ENCODE assay signal across 8 cellular contexts in the genomic region with DNA sequence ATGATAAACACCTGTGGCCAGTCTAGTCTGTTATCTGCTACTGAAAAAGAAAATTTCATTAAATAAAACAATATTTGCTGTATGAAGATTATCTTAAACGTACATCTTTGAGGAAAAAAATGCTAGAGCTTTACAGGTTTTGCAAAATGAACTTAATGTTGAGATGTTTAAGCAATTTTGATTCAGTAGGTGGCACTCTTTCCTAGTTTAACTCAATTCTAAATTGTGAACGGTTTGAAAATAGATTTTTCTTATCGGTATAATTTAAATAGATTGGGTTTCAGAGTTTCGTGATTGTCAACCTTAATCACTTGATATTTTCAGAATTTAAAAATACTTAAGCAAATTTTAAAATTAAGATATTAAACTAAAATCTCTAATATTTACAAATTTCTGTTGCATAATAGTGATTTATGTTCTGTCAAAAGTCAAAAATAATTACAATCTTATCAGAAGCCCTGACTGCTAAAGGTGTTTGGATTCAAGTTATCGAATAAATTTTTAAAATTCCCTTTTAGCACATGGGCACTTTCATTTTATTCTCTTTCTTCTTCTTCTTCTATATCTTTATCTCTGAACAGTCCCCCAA. TPM values are rescaled to one million over a fixed set of nuclear protein-coding genes. Genes with fewer than 3 reads are reported as not detected.
DNase-seq lines count a peak whose midpoint lies in the region; ATAC-seq and TF ChIP-seq lines count a peak whose summit lies in the region.

No MANE protein-coding gene starts in this region.

- H3K27me3 ChIP-seq in lower lobe of right lung (ENCODE audit: low read depth) = no peaks in the 10 kb centered on the region

- ATAC-seq in lower lobe of right lung (peak in 1 of 2 donors; percentile 58), GM19463 (IDR thresholded peaks at IDR 0.05; ENCODE audit: unreplicated experiment) (no peak), GM21576 (IDR thresholded peaks at IDR 0.05; ENCODE audit: unreplicated experiment) (no peak)

- no peaks in the 10 kb centered on the region for H3K9me3 ChIP-seq in lower lobe of right lung

- TF ChIP-seq CTCF in GM10266 (IDR thresholded peaks at IDR 0.05; ENCODE audit: control insufficient read depth, insufficient read depth, low read depth, missing control alignments) (peak; percentile 52), lower lobe of right lung (IDR thresholded peaks at IDR 0.05) (peak; percentile 51)

- H3K4me3 ChIP-seq in lower lobe of right lung = no peak overlapping the region

- intact Hi-C loops in lower lobe of right lung (cut with DNase I) = loop anchor here (10.0 kb wide), 1 partner anchor 514 kb away; no protein-coding TSS in a partner anchor

- DNase-seq in A172 (ENCODE audit: low spot score) = peak; percentile 12
- DNase-seq in GM10266 (ENCODE audit: extremely low spot score) = no peak
- DNase-seq in NCI-H69 (lab: John Stamatoyannopoulos, UW) = peak; percentile 57
- DNase-seq in brain pericyte (ENCODE audit: low read depth, low spot score) = peak; percentile 10
- no peak for DNase-seq in lower lobe of right lung
- no peak for DNase-seq in activated CD4-positive, CD25-positive, alpha-beta regulatory T cell (lab: John Stamatoyannopoulos, UW)

- no peaks in the 10 kb centered on the region for H3K36me3 ChIP-seq in lower lobe of right lung

- no peak overlapping the region for H3K27ac ChIP-seq in lower lobe of right lung

- H3K4me1 ChIP-seq in lower lobe of right lung = peaks cover 29% of the 10 kb centered on the region

RNA-seq across cellular contexts. Expression of a gene that starts 7.0 kb away (rescaled TPM):
- total RNA-seq in A172 (2014; rRNA removed; shearing (Covaris generic)) = 13.5 and 18.4 TPM in 2 replicates
- 39.8 TPM for total RNA-seq in lower lobe of right lung

RNA-seq across cellular contexts. Expression of a gene that starts 47.0 kb away (rescaled TPM):
- 73.8 and 74.0 TPM in 2 replicates for total RNA-seq in A172 (2014; rRNA removed; shearing (Covaris generic))
- total RNA-seq in lower lobe of right lung = 93.0 TPM

Comparison
In these comparisons a context has a peak if more than half of its experiments do, and no peak if none do; other contexts are left out.
1. DNase-seq: peak in A172 (single experiment), NCI-H69 (single experiment) and brain pericyte (single experiment); none in GM10266 (single experiment), lower lobe of right lung (single experiment) and activated CD4-positive, CD25-positive, alpha-beta regulatory T cell (0 of 4).